ENCODE assay signal across 8 cellular contexts in the genomic region with DNA sequence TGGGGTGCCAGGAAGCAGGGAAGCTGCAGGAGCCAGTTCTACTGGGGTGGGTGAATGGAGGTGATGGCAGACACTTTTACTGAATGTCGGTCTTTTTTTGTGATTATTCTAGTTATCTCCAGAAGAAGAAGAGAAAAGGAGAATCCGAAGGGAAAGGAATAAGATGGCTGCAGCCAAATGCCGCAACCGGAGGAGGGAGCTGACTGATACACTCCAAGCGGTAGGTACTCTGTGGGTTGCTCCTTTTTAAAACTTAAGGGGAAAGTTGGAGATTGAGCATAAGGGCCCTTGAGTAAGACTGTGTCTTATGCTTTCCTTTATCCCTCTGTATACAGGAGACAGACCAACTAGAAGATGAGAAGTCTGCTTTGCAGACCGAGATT. TPM values are rescaled to one million over a fixed set of nuclear protein-coding genes. Genes with fewer than 3 reads are reported as not detected.
DNase-seq lines count a peak whose midpoint lies in the region; ATAC-seq and TF ChIP-seq lines count a peak whose summit lies in the region.

No MANE protein-coding gene starts in this region.

- H3K36me3 ChIP-seq in heart right ventricle (peaks cover 0 to 30% (median 12%) of the 10 kb centered on the region in 9 donors), muscle layer of duodenum (ENCODE audit: control insufficient read depth in 1 of 2, insufficient read depth in 2 of 2, low read length in 2 of 2) (peaks cover 20 to 28% of the 10 kb centered on the region in 2 donors), upper lobe of right lung (peaks cover 21% of the 10 kb centered on the region)
- peaks cover 25% of the 10 kb centered on the region for H3K36me3 ChIP-seq in effector memory CD4-positive, alpha-beta T cell (ENCODE audit: control insufficient read depth, insufficient read depth, low read length)

- ATAC-seq in heart right ventricle (no peak), left cardiac atrium (no peak), upper lobe of right lung (no peak)

- intact Hi-C loops in heart right ventricle (cut with DNase I) = no loop called here
- intact Hi-C loops in left cardiac atrium (cut with DNase I) = no loop called here
- intact Hi-C loops in upper lobe of right lung (cut with DNase I) = no loop called here

- H3K4me3 ChIP-seq in heart right ventricle (peak overlapping the region; percentile 70 to 91 (median 82)), muscle layer of duodenum (ENCODE audit: low read depth in 1 of 2, low read length in 2 of 2) (peak overlapping the region; percentile 96 to 99), upper lobe of right lung (peak overlapping the region; percentile 85)
- H3K4me3 ChIP-seq in effector memory CD4-positive, alpha-beta T cell (ENCODE audit: insufficient read depth, low read depth, low read length, poor library complexity, severe bottlenecking) = peak overlapping the region; percentile 97

- H3K27ac ChIP-seq in heart right ventricle (peak overlapping the region in 4 of 10 donors; percentile 97 to 100 (median 100)), muscle layer of duodenum (ENCODE audit: low read length) (peak overlapping the region; percentile 99), upper lobe of right lung (peak overlapping the region; percentile 100)
- H3K27ac ChIP-seq in effector memory CD4-positive, alpha-beta T cell (ENCODE audit: insufficient read depth, low read length, poor library complexity, severe bottlenecking) = no peak overlapping the region

- H3K9me3 ChIP-seq in heart right ventricle (no peaks in the 10 kb centered on the region), muscle layer of duodenum (ENCODE audit: control insufficient read depth in 1 of 2, low read length in 2 of 2) (no peaks in the 10 kb centered on the region), upper lobe of right lung (no peaks in the 10 kb centered on the region)
- no peaks in the 10 kb centered on the region for H3K9me3 ChIP-seq in effector memory CD4-positive, alpha-beta T cell (ENCODE audit: control insufficient read depth, low read length)

- DNase-seq in heart right ventricle = no peak
- no peak for DNase-seq in left cardiac atrium
- DNase-seq in effector memory CD4-positive, alpha-beta T cell = no peak
- DNase-seq in upper lobe of right lung = peak; percentile 18
- no peak for DNase-seq in DMS79 (lab: John Stamatoyannopoulos, UW)
- no peak for DNase-seq in effector CD4-positive, alpha-beta T cell
- DNase-seq in stimulated activated CD4-positive, alpha-beta T cell treated with anti-CD3 and anti-CD28 coated beads, Interleukin-2, amount 100 ng/mL, for 24 hours = no peak

- H3K4me1 ChIP-seq in heart right ventricle (peaks cover 3 to 76% (median 35%) of the 10 kb centered on the region in 9 donors), muscle layer of duodenum (ENCODE audit: control insufficient read depth in 1 of 2, insufficient read depth in 2 of 2, low read length in 2 of 2) (peaks cover 0 to 16% of the 10 kb centered on the region in 2 donors), upper lobe of right lung (peaks cover 32% of the 10 kb centered on the region)
- peaks cover 31% of the 10 kb centered on the region for H3K4me1 ChIP-seq in effector memory CD4-positive, alpha-beta T cell (ENCODE audit: control insufficient read depth, insufficient read depth, low read length, poor library complexity, severe bottlenecking)

- H3K27me3 ChIP-seq in heart right ventricle (no peaks in the 10 kb centered on the region), muscle layer of duodenum (ENCODE audit: low read depth, low read length) (no peaks in the 10 kb centered on the region), upper lobe of right lung (no peaks in the 10 kb centered on the region)
- no peaks in the 10 kb centered on the region for H3K27me3 ChIP-seq in effector memory CD4-positive, alpha-beta T cell (replicated peaks; ENCODE audit: control insufficient read depth, insufficient read depth, low read length, poor library complexity, severe bottlenecking)

- TF ChIP-seq CTCF in heart right ventricle (IDR thresholded peaks at IDR 0.05) = no peak
- TF ChIP-seq CTCF in upper lobe of right lung (IDR thresholded peaks at IDR 0.05) = no peak

- WGBS in heart right ventricle, 2 donors = 92% methylated on average over 6 of the region's 6 CpGs

RNA-seq across cellular contexts. Expression of a gene that starts 1.8 kb away (rescaled TPM):
- total RNA-seq in heart right ventricle = 100 to 1,000 TPM in 3 of 10 donors, 10 to 100 TPM in 6, 1 to 10 TPM in 1; 9.3 to 173 (median 64.0) TPM
- 10 to 100 TPM; 17.3 to 49.9 TPM for polyA plus RNA-seq in heart right ventricle
- 100 to 1,000 TPM in 1 of 2 donors, 10 to 100 TPM in 1; 69.4 to 160 TPM for total RNA-seq in left cardiac atrium
- total RNA-seq in upper lobe of right lung = 204 TPM
